ENCODE assay signal across 8 cellular contexts in genomic region chr9:136901516-136902258, GRCh38. TPM values are rescaled to one million over a fixed set of nuclear protein-coding genes. Genes with fewer than 3 reads are reported as not detected.
DNase-seq lines count a peak whose midpoint lies in the region; ATAC-seq, FAIRE-seq and TF ChIP-seq lines count a peak whose summit lies in the region.

No MANE protein-coding gene starts in this region.

- no peak for FAIRE-seq in frontal cortex (lab: Jason Lieb, UNC)

- TF ChIP-seq EP300 in tibial nerve (IDR thresholded peaks at IDR 0.05), result peak in 1 of 2 donors; percentile 35

- peaks cover 0 to 35% (median 0%) of the 10 kb centered on the region in 3 donors for H3K36me3 ChIP-seq in tibial nerve

- no peaks in the 10 kb centered on the region for H3K9me3 ChIP-seq in tibial nerve

- peak overlapping the region; percentile 77 for H3K4me3 Mint-ChIP-seq in natural killer cell treated with Interleukin-12 subunit alpha and Interleukin-12 subunit beta and Interleukin-15 and Interleukin-18, amount 100 ng/mL, for 72 hours

- H3K4me1 ChIP-seq in tibial nerve, result peaks cover 0 to 32% (median 27%) of the 10 kb centered on the region in 4 donors

- WGBS in tibial nerve, 2 donors, result 34 to 37% methylated on average over 14 to 20 of the region's 20 CpGs

- peak overlapping the region; percentile 47 for H3K4me3 ChIP-seq in coronary artery
- peak overlapping the region; percentile 3 to 25 (median 16) for H3K4me3 ChIP-seq in tibial nerve

- peak overlapping the region; percentile 86 to 92 for H3K27ac Mint-ChIP-seq in natural killer cell treated with Interleukin-12 subunit alpha and Interleukin-12 subunit beta and Interleukin-15 and Interleukin-18, amount 100 ng/mL, for 72 hours

- no peaks in the 10 kb centered on the region for H3K9me3 Mint-ChIP-seq in natural killer cell treated with Interleukin-12 subunit alpha and Interleukin-12 subunit beta and Interleukin-15 and Interleukin-18, amount 100 ng/mL, for 72 hours

- H3K4me1 Mint-ChIP-seq in natural killer cell treated with Interleukin-12 subunit alpha and Interleukin-12 subunit beta and Interleukin-15 and Interleukin-18, amount 100 ng/mL, for 72 hours (ENCODE audit: low read depth in 2 of 2), result peaks cover 29 to 38% of the 10 kb centered on the region in 2 donors

- no peaks in the 10 kb centered on the region for H3K27me3 Mint-ChIP-seq in natural killer cell treated with Interleukin-12 subunit alpha and Interleukin-12 subunit beta and Interleukin-15 and Interleukin-18, amount 100 ng/mL, for 72 hours

- no peaks in the 10 kb centered on the region for H3K27me3 ChIP-seq in tibial nerve

- H3K27ac ChIP-seq in coronary artery, result peak overlapping the region; percentile 60 to 78
- H3K27ac ChIP-seq in tibial nerve, result peak overlapping the region; percentile 62 to 90 (median 82)

- DNase-seq in activated CD4-positive, alpha-beta T cell treated with anti-CD3 and anti-CD28 coated beads for 1 hour, result peak; percentile 72
- no peak for DNase-seq in coronary artery (ENCODE audit: low spot score)
- DNase-seq in natural killer cell treated with Interleukin-12 subunit alpha and Interleukin-12 subunit beta and Interleukin-15 and Interleukin-18, amount 100 ng/mL, for 72 hours (ENCODE audit: low spot score), result peak; percentile 80
- no peak for DNase-seq in tibial nerve (ENCODE audit: low spot score in 2 of 2)
- no peak for DNase-seq in frontal cortex (ENCODE audit: low spot score in 2 of 2)
- DNase-seq in DMS79 (lab: John Stamatoyannopoulos, UW), result no peak

- no peaks in the 10 kb centered on the region for H3K36me3 Mint-ChIP-seq in natural killer cell treated with Interleukin-12 subunit alpha and Interleukin-12 subunit beta and Interleukin-15 and Interleukin-18, amount 100 ng/mL, for 72 hours

- peak; percentile 47 for ATAC-seq in GM18867 (IDR thresholded peaks at IDR 0.05; ENCODE audit: unreplicated experiment)
- peak; percentile 50 for ATAC-seq in HG03159 (IDR thresholded peaks at IDR 0.05; ENCODE audit: unreplicated experiment)
- peak; percentile 77 to 81 for ATAC-seq in natural killer cell treated with Interleukin-12 subunit alpha and Interleukin-12 subunit beta and Interleukin-15 and Interleukin-18, amount 100 ng/mL, for 72 hours

- TF ChIP-seq POLR2A in tibial nerve (IDR thresholded peaks at IDR 0.05), result peak in 1 of 2 donors; percentile 22

- TF ChIP-seq CTCF in coronary artery (IDR thresholded peaks at IDR 0.05) (no peak), tibial nerve (IDR thresholded peaks at IDR 0.05) (no peak)

RNA-seq across cellular contexts. Expression of gene TRAF2, which starts 15.4 kb away (rescaled TPM):
- total RNA-seq in natural killer cell treated with Interleukin-12 subunit alpha and Interleukin-12 subunit beta and Interleukin-15 and Interleukin-18, amount 100 ng/mL, for 72 hours, result 100 to 1,000 TPM in 1 of 2 donors, 10 to 100 TPM in 1; 55.7 to 107 TPM
- 10 to 100 TPM in 3 of 4 donors, 1 to 10 TPM in 1; 5.0 to 10.8 (median 10.6) TPM for total RNA-seq in tibial nerve
- total RNA-seq in frontal cortex, result 7.3 TPM

RNA-seq across cellular contexts. Expression of gene EDF1, which starts 35.6 kb away (rescaled TPM):
- 100 to 1,000 TPM; 299 to 453 TPM for total RNA-seq in natural killer cell treated with Interleukin-12 subunit alpha and Interleukin-12 subunit beta and Interleukin-15 and Interleukin-18, amount 100 ng/mL, for 72 hours
- total RNA-seq in tibial nerve, result 100 to 1,000 TPM; 251 to 337 (median 266) TPM
- total RNA-seq in frontal cortex, result 140 TPM

RNA-seq across cellular contexts. Expression of gene FBXW5, which starts 42.9 kb away (rescaled TPM):
- total RNA-seq in natural killer cell treated with Interleukin-12 subunit alpha and Interleukin-12 subunit beta and Interleukin-15 and Interleukin-18, amount 100 ng/mL, for 72 hours, result 100 to 1,000 TPM; 102 to 155 TPM
- 100 to 1,000 TPM; 138 to 227 (median 193) TPM for total RNA-seq in tibial nerve
- total RNA-seq in frontal cortex, result 62.4 TPM

RNA-seq across cellular contexts. Expression of gene C8G, which starts 43.4 kb away (rescaled TPM):
- 1 to 10 TPM; 2.4 to 2.5 TPM for total RNA-seq in natural killer cell treated with Interleukin-12 subunit alpha and Interleukin-12 subunit beta and Interleukin-15 and Interleukin-18, amount 100 ng/mL, for 72 hours
- total RNA-seq in tibial nerve (1 to 10 TPM in 2 of 4 donors, not detected in 2; 3.3 to 5.1 TPM), frontal cortex (not detected)

RNA-seq across cellular contexts. Expression of gene MAMDC4, which starts 49.5 kb away (rescaled TPM):
- 10 to 100 TPM; 16.0 to 17.2 TPM for total RNA-seq in natural killer cell treated with Interleukin-12 subunit alpha and Interleukin-12 subunit beta and Interleukin-15 and Interleukin-18, amount 100 ng/mL, for 72 hours
- total RNA-seq in tibial nerve (1 to 10 TPM; 1.5 to 8.1 (median 4.4) TPM), frontal cortex (4.1 TPM)

Comparison
In these comparisons a context has a peak if more than half of its experiments do, and no peak if none do; other contexts are left out.
1. DNase-seq: peak in activated CD4-positive, alpha-beta T cell treated with anti-CD3 and anti-CD28 coated beads for 1 hour (single experiment) and natural killer cell treated with Interleukin-12 subunit alpha and Interleukin-12 subunit beta and Interleukin-15 and Interleukin-18, amount 100 ng/mL, for 72 hours (single experiment); none in coronary artery (single experiment), tibial nerve (0 of 2), frontal cortex (0 of 2) and DMS79 (single experiment).
2. Peak in every context shown above with its lines, with median percentiles within 50 percentile points of each other: ATAC-seq.